8 cellular contexts compared by ENCODE assay signal in the genomic region with DNA sequence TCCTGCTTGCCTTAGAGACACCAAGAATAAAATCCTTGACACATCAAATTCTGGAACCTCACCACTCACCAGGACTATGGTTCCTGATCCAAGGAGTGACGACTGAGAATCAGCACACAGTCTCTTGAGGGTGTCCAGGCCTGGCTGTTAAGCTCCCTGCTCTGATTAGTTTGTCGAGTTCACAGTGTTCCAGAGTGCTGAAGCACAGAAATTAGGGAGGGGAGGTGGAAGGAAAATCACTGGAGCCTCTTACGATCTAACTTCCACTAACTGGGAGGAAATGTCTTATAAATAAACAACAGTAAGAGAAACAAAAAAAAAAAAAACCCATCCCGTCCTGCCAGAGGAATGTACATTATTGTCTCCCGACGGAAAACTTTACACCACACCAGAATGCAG.
A peak's percentile ranks its signal among the peaks of the same experiment; 100 is the strongest.
DNase-seq lines count a peak whose midpoint lies in the region; ATAC-seq and TF ChIP-seq lines count a peak whose summit lies in the region.

No MANE protein-coding gene starts in this region.

- peak overlapping the region; percentile 67 for H3K9ac ChIP-seq in mucosa of stomach (ENCODE audit: low read length)

- H3K27ac ChIP-seq in esophagus muscularis mucosa (replicated peaks in 1 of 4) (peak overlapping the region; percentile 93 to 95 (median 94)), uterus (peak overlapping the region; percentile 89 to 99)

- DNase-seq in SHP77 (lab: John Stamatoyannopoulos, UW) (peak; percentile 15 to 21), SHP77 treated with DMSO at 0.1 percent for 48 hours (lab: John Stamatoyannopoulos, UW) (no peak), esophagus muscularis mucosa (ENCODE audit: extremely low spot score) (peak; percentile 92), uterus (peak; percentile 58 to 73), NCI-H1417 treated with DMSO at 0.1 percent for 48 hours (lab: John Stamatoyannopoulos, UW) (no peak), NCI-H146 (lab: John Stamatoyannopoulos, UW) (no peak)

- no peak for TF ChIP-seq POLR2A in esophagus muscularis mucosa (IDR thresholded peaks at IDR 0.05; ENCODE audit: low read depth)
- peak; percentile 29 to 38 for TF ChIP-seq POLR2A in uterus (IDR thresholded peaks at IDR 0.05)

- H3K27me3 ChIP-seq in esophagus muscularis mucosa = no peaks in the 10 kb centered on the region
- H3K27me3 ChIP-seq in mucosa of stomach (ENCODE audit: control insufficient read depth, insufficient read depth, low read length) = no peaks in the 10 kb centered on the region
- H3K27me3 ChIP-seq in uterus = no peaks in the 10 kb centered on the region

- H3K4me1 ChIP-seq in esophagus muscularis mucosa (peaks cover 46 to 81% (median 68%) of the 10 kb centered on the region in 4 donors), mucosa of stomach (ENCODE audit: control insufficient read depth, insufficient read depth, low read length) (peaks cover 5% of the 10 kb centered on the region), uterus (peaks cover 3 to 25% of the 10 kb centered on the region in 2 donors)

- WGBS in esophagus muscularis mucosa = 4% methylated on average over 6 of the region's 6 CpGs

- H3K9me3 ChIP-seq in esophagus muscularis mucosa (no peaks in the 10 kb centered on the region), mucosa of stomach (ENCODE audit: control insufficient read depth, low read length) (no peaks in the 10 kb centered on the region), uterus (no peaks in the 10 kb centered on the region)

- no peak for ATAC-seq in GM21737 (IDR thresholded peaks at IDR 0.05; ENCODE audit: unreplicated experiment)

- intact Hi-C loops in esophagus muscularis mucosa (cut with DNase I) (loop anchor here (5.0 kb wide), 1 partner anchor 242 kb away; no protein-coding TSS in a partner anchor), uterus (cut with DNase I; ENCODE audit: low total_unique reads) (no loop called here)

- peak; percentile 4 for TF ChIP-seq EP300 in esophagus muscularis mucosa (IDR thresholded peaks at IDR 0.05)

- no peak for TF ChIP-seq CTCF in esophagus muscularis mucosa (IDR thresholded peaks at IDR 0.05)
- no peak for TF ChIP-seq CTCF in uterus (IDR thresholded peaks at IDR 0.05)

- H3K36me3 ChIP-seq in esophagus muscularis mucosa (no peaks in the 10 kb centered on the region), mucosa of stomach (ENCODE audit: control insufficient read depth, insufficient read depth, low read length) (no peaks in the 10 kb centered on the region), uterus (no peaks in the 10 kb centered on the region)

- H3K4me3 ChIP-seq in esophagus muscularis mucosa (peak overlapping the region; percentile 49 to 60 (median 56)), mucosa of stomach (ENCODE audit: low read length) (no peak overlapping the region), uterus (peak overlapping the region; percentile 34 to 48)

Comparison
In these comparisons a context has a peak if more than half of its experiments do, and no peak if none do; other contexts are left out.
1. DNase-seq: peak in SHP77 (2 of 2), esophagus muscularis mucosa (single experiment) and uterus (2 of 2); none in SHP77 treated with DMSO at 0.1 percent for 48 hours (single experiment), NCI-H1417 treated with DMSO at 0.1 percent for 48 hours (single experiment) and NCI-H146 (single experiment).